In the genomic region with DNA sequence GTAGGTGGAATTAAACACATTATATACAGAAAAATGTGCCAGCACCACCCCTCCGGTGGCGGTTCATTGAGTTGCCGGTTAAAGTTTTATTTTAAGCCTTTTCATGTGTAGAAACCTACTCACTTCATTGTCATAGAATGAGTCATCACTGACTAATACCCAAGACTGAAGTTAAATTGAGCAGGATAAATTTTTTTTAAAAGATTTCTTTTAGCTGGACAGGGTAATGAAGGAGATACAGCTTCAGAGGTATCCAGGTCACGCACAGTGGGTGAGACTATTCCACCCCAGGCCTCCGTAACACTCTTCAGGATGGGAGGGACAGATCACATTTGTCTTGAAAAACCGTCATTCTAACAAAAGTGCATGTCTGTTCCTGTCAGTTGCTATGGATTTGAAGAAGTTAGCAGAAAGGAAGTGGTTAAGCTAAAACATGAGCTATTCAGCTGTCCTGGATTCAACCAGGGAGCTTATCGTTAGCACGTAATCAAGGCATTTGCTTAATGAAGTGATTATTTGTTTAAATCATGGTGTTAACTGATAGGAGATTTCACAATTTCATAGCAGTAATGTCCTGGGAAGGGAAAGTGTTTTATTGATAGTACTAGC, we compare ENCODE assay signal across 8 cellular contexts. TPM values are rescaled to one million over a fixed set of nuclear protein-coding genes. Genes with fewer than 3 reads are reported as not detected.
DNase-seq lines count a peak whose midpoint lies in the region; ATAC-seq and TF ChIP-seq lines count a peak whose summit lies in the region.

No MANE protein-coding gene starts in this region.

- no peak overlapping the region for H3K4me3 Mint-ChIP-seq in activated CD8-positive, alpha-beta T cell treated with anti-CD3 and anti-CD28 coated beads for 36 hours
- peak overlapping the region; percentile 60 for H3K4me3 Mint-ChIP-seq in type B pancreatic cell

- H3K27ac Mint-ChIP-seq in activated CD8-positive, alpha-beta T cell treated with anti-CD3 and anti-CD28 coated beads for 36 hours, result peak overlapping the region; percentile 87
- H3K27ac Mint-ChIP-seq in type B pancreatic cell, result peak overlapping the region; percentile 88

- ATAC-seq in GM21515 (IDR thresholded peaks at IDR 0.05; ENCODE audit: unreplicated experiment), result peak; percentile 79
- peak; percentile 91 for ATAC-seq in activated CD8-positive, alpha-beta T cell treated with anti-CD3 and anti-CD28 coated beads for 36 hours

- peaks cover 80% of the 10 kb centered on the region for H3K36me3 Mint-ChIP-seq in activated CD8-positive, alpha-beta T cell treated with anti-CD3 and anti-CD28 coated beads for 36 hours (ENCODE audit: low read depth)
- H3K36me3 Mint-ChIP-seq in type B pancreatic cell, result peaks cover 50% of the 10 kb centered on the region

- no peak overlapping the region for H3K4me3 ChIP-seq in HL-60 (replicated peaks; ENCODE audit: insufficient read depth, low read length)

- no peaks in the 10 kb centered on the region for H3K27me3 ChIP-seq in HL-60 (ENCODE audit: insufficient read depth, poor library complexity, severe bottlenecking)

- no peaks in the 10 kb centered on the region for H3K27me3 Mint-ChIP-seq in activated CD8-positive, alpha-beta T cell treated with anti-CD3 and anti-CD28 coated beads for 36 hours
- no peaks in the 10 kb centered on the region for H3K27me3 Mint-ChIP-seq in type B pancreatic cell

- peaks cover 4% of the 10 kb centered on the region for H3K9me3 Mint-ChIP-seq in activated CD8-positive, alpha-beta T cell treated with anti-CD3 and anti-CD28 coated beads for 36 hours
- peaks cover under 1% of the 10 kb centered on the region for H3K9me3 Mint-ChIP-seq in type B pancreatic cell

- peak overlapping the region; percentile 80 for H3K27ac ChIP-seq in HL-60 (replicated peaks)

- peaks cover 33% of the 10 kb centered on the region for H3K4me1 Mint-ChIP-seq in activated CD8-positive, alpha-beta T cell treated with anti-CD3 and anti-CD28 coated beads for 36 hours (ENCODE audit: low read depth)
- H3K4me1 Mint-ChIP-seq in type B pancreatic cell (ENCODE audit: unreplicated experiment), result peaks cover 12% of the 10 kb centered on the region

- CTCF ChIA-PET in activated CD8-positive, alpha-beta T cell treated with anti-CD3 and anti-CD28 coated beads for 36 hours (lab: Charles Lee), result interaction anchor here (0.8 to 3.4 kb wide), 7 partner anchors 15 to 178 kb away, joined by 3 to 11 read pairs (median 3); no protein-coding TSS in a partner anchor

- DNase-seq in ELR (ENCODE audit: low read depth) (peak; percentile 95), HL-60 (ENCODE audit: low read depth in 1 of 2, low spot score in 1 of 2) (peak in 1 of 2 experiments; percentile 71), iPS-NIHi11 (ENCODE audit: low spot score) (peak; percentile 27), type B pancreatic cell (ENCODE audit: extremely low spot score, unreplicated experiment) (no peak), NCI-H2081 (lab: John Stamatoyannopoulos, UW) (no peak), COR-L47 (lab: John Stamatoyannopoulos, UW) (no peak)
- DNase-seq in activated CD8-positive, alpha-beta T cell treated with anti-CD3 and anti-CD28 coated beads for 36 hours, result peak; percentile 76

- TF ChIP-seq CTCF in HL-60 (IDR thresholded peaks at IDR 0.05; ENCODE audit: insufficient read depth, low read length) (no peak), type B pancreatic cell (conservative IDR thresholded peaks at IDR 0.05) (peak; percentile 37)
- no peak for TF ChIP-seq CTCF in activated CD8-positive, alpha-beta T cell treated with anti-CD3 and anti-CD28 coated beads for 36 hours (IDR thresholded peaks at IDR 0.05)

- POLR2A ChIA-PET in activated CD8-positive, alpha-beta T cell treated with anti-CD3 and anti-CD28 coated beads for 36 hours (lab: Charles Lee), result interaction anchor here (0.9 to 1.4 kb wide), 3 partner anchors 15 to 82 kb away, joined by 3 to 9 read pairs (median 5); a partner anchor contains a TSS

- intact Hi-C loops in activated CD8-positive, alpha-beta T cell treated with anti-CD3 and anti-CD28 coated beads for 36 hours (cut with micrococcal nuclease), result no loop called here

RNA-seq across cellular contexts. Expression of a gene that starts 23.3 kb away (rescaled TPM):
- 1 to 10 TPM; 5.8 to 6.1 TPM for total RNA-seq in activated CD8-positive, alpha-beta T cell treated with anti-CD3 and anti-CD28 coated beads for 36 hours
- 9.0 and 10.9 TPM in 2 replicates for total RNA-seq in type B pancreatic cell (ENCODE audit: low replicate concordance)

RNA-seq across cellular contexts. Expression of a gene that starts 26.8 kb away (rescaled TPM):
- total RNA-seq in activated CD8-positive, alpha-beta T cell treated with anti-CD3 and anti-CD28 coated beads for 36 hours, result not detected
- not detected in 2 replicates for total RNA-seq in type B pancreatic cell (ENCODE audit: low replicate concordance)

Comparison
In these comparisons a context has a peak if more than half of its experiments do, and no peak if none do; other contexts are left out.
1. DNase-seq: peak in ELR (single experiment), activated CD8-positive, alpha-beta T cell treated with anti-CD3 and anti-CD28 coated beads for 36 hours (single experiment) and iPS-NIHi11 (single experiment); none in type B pancreatic cell (single experiment), NCI-H2081 (0 of 2) and COR-L47 (single experiment).